ENCODE assay signal across 8 cellular contexts in genomic region chr14:88793259-88793625, GRCh38. TPM values are rescaled to one million over a fixed set of nuclear protein-coding genes. Genes with fewer than 3 reads are reported as not detected.
DNase-seq lines count a peak whose midpoint lies in the region; TF ChIP-seq lines count a peak whose summit lies in the region.

No MANE protein-coding gene starts in this region.

- DNase-seq in ascending aorta (ENCODE audit: low spot score in 2 of 2) (peak in 1 of 2 donors; percentile 62), kidney epithelial cell (ENCODE audit: low read depth) (no peak), SW 1271 (lab: John Stamatoyannopoulos, UW) (no peak), SKM-1 treated with dmso at 0.1 percent for 144 hours (lab: John Stamatoyannopoulos, UW; ENCODE audit: unreplicated experiment) (no peak), cerebellar cortex (ENCODE audit: low spot score) (no peak), amniotic stem cell (lab: John Stamatoyannopoulos, UW) (no peak)

- no peaks in the 10 kb centered on the region for H3K27me3 Mint-ChIP-seq in IgD-negative memory B cell

- peaks cover 4 to 18% (median 13%) of the 10 kb centered on the region in 3 donors for H3K4me1 Mint-ChIP-seq in IgD-negative memory B cell

- intact Hi-C loops in ascending aorta (cut with DNase I) = loop anchor here (2.0 to 5.0 kb wide), 2 partner anchors 42 to 74 kb away; no protein-coding TSS in a partner anchor

- H3K9ac ChIP-seq in stomach smooth muscle (ENCODE audit: low read length in 2 of 2) = peak overlapping the region; percentile 78 to 84

- H3K4me1 ChIP-seq in ascending aorta (peaks cover 3 to 8% of the 10 kb centered on the region in 2 donors), stomach smooth muscle (ENCODE audit: control insufficient read depth, insufficient read depth, low read length) (peaks cover 7% of the 10 kb centered on the region)

- H3K27ac Mint-ChIP-seq in IgD-negative memory B cell = peak overlapping the region; percentile 80 to 94 (median 93)

- H3K4me3 ChIP-seq in ascending aorta = peak overlapping the region; percentile 71 to 94
- peak overlapping the region; percentile 55 for H3K4me3 ChIP-seq in kidney epithelial cell (ENCODE audit: low read depth, low read length)
- peak overlapping the region; percentile 82 to 85 for H3K4me3 ChIP-seq in stomach smooth muscle (ENCODE audit: low read length in 2 of 2)

- TF ChIP-seq CTCF in ascending aorta (IDR thresholded peaks at IDR 0.05) = no peak
- TF ChIP-seq CTCF in kidney epithelial cell (IDR thresholded peaks at IDR 0.05; ENCODE audit: insufficient read depth, low read length, poor library complexity, severe bottlenecking) = no peak

- no peaks in the 10 kb centered on the region for H3K9me3 ChIP-seq in ascending aorta
- no peaks in the 10 kb centered on the region for H3K9me3 ChIP-seq in stomach smooth muscle (ENCODE audit: control insufficient read depth in 2 of 2, low read length in 2 of 2)

- H3K4me3 Mint-ChIP-seq in IgD-negative memory B cell = peak overlapping the region; percentile 86 to 97 (median 91)

- H3K27ac ChIP-seq in ascending aorta = peak overlapping the region in 1 of 2 donors; percentile 81
- peak overlapping the region; percentile 32 for H3K27ac ChIP-seq in stomach smooth muscle (ENCODE audit: low read length)

- H3K36me3 ChIP-seq in ascending aorta (no peaks in the 10 kb centered on the region), kidney epithelial cell (ENCODE audit: control insufficient read depth, insufficient read depth, low read length) (no peaks in the 10 kb centered on the region), stomach smooth muscle (ENCODE audit: control insufficient read depth in 2 of 2, insufficient read depth in 2 of 2, low read length in 2 of 2) (no peaks in the 10 kb centered on the region)

- no peaks in the 10 kb centered on the region for H3K9me3 Mint-ChIP-seq in IgD-negative memory B cell

- no peaks in the 10 kb centered on the region for H3K36me3 Mint-ChIP-seq in IgD-negative memory B cell

- H3K27me3 ChIP-seq in ascending aorta (no peaks in the 10 kb centered on the region), kidney epithelial cell (ENCODE audit: control insufficient read depth, insufficient read depth, low read length) (peaks cover 7% of the 10 kb centered on the region), stomach smooth muscle (ENCODE audit: control insufficient read depth in 1 of 2, insufficient read depth in 2 of 2, low read length in 2 of 2) (no peaks in the 10 kb centered on the region)

RNA-seq across cellular contexts. Expression of gene EML5, which starts 0.5 kb away (rescaled TPM):
- 0.61 TPM for polyA plus RNA-seq in IgD-negative memory B cell
- total RNA-seq in ascending aorta (0.21 TPM), kidney epithelial cell (0.79 and 1.1 TPM in 2 replicates)

RNA-seq across cellular contexts. Expression of gene TTC8, which starts 31.2 kb away (rescaled TPM):
- polyA plus RNA-seq in IgD-negative memory B cell = 2.2 TPM
- total RNA-seq in ascending aorta (24.4 TPM), kidney epithelial cell (15.5 and 18.3 TPM in 2 replicates)
